In the genomic region with DNA sequence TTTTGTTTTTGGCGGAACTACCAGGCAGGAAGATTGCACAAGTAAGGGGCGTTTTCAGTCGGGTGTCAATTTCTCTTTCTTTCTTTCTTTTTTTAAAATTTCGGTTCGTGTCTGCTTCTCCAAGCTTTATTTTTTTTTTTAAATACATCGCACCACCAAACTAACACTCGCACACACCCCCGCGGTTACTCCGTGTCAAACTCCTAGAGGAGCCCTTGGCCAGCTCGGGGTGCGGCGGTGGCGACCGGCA, we compare ENCODE assay signal across 8 cellular contexts. TPM values are rescaled to one million over a fixed set of nuclear protein-coding genes. Genes with fewer than 3 reads are reported as not detected.
A peak's percentile ranks its signal among the peaks of the same experiment; 100 is the strongest.
DNase-seq lines count a peak whose midpoint lies in the region; ATAC-seq and TF ChIP-seq lines count a peak whose summit lies in the region.

No MANE protein-coding gene starts in this region.

- no peaks in the 10 kb centered on the region for H3K36me3 ChIP-seq in cardiac muscle cell

- no peaks in the 10 kb centered on the region for H3K27me3 Mint-ChIP-seq in dendritic cell treated with granulocyte-macrophage colony-stimulating factor and Interleukin-4, amounts not matched to agents 40 ng/mL and 50 ng/mL, for 4 days
- peaks cover 4% of the 10 kb centered on the region for H3K27me3 Mint-ChIP-seq in nephron (ENCODE audit: low read depth)

- peaks cover 41% of the 10 kb centered on the region for H3K36me3 Mint-ChIP-seq in dendritic cell treated with granulocyte-macrophage colony-stimulating factor and Interleukin-4, amounts not matched to agents 40 ng/mL and 50 ng/mL, for 4 days (ENCODE audit: low read depth)
- peaks cover 3% of the 10 kb centered on the region for H3K36me3 Mint-ChIP-seq in nephron (ENCODE audit: low read depth)

- ATAC-seq in left ventricle myocardium superior (no peak), HG03039 (IDR thresholded peaks at IDR 0.05; ENCODE audit: unreplicated experiment) (no peak)

- peaks cover 28% of the 10 kb centered on the region for H3K4me1 Mint-ChIP-seq in dendritic cell treated with granulocyte-macrophage colony-stimulating factor and Interleukin-4, amounts not matched to agents 40 ng/mL and 50 ng/mL, for 4 days (ENCODE audit: low read depth)
- H3K4me1 Mint-ChIP-seq in nephron = peaks cover 10% of the 10 kb centered on the region

- peak overlapping the region; percentile 54 for H3K4me3 ChIP-seq in cardiac muscle cell
- peak overlapping the region; percentile 71 for H3K4me3 ChIP-seq in Jurkat, Clone E6-1 (ENCODE audit: low read length)

- no peaks in the 10 kb centered on the region for H3K9me3 ChIP-seq in cardiac muscle cell (ENCODE audit: low read depth)

- intact Hi-C loops in left ventricle myocardium superior (cut with micrococcal nuclease) = loop anchor here (10.0 kb wide), 1 partner anchor 139 kb away; no protein-coding TSS in a partner anchor
- intact Hi-C loops in dendritic cell treated with granulocyte-macrophage colony-stimulating factor and Interleukin-4, amounts not matched to agents 40 ng/mL and 50 ng/mL, for 4 days (cut with micrococcal nuclease) = loop anchor here (1.0 to 5.0 kb wide), 5 partner anchors 57 to 197 kb away; partner anchors contain the start of genes SF3B5 and STX11

- DNase-seq in cardiac muscle cell (ENCODE audit: low read depth in 1 of 2, low spot score in 1 of 2) (no peak), left ventricle myocardium superior (no peak), GF-D8 (lab: John Stamatoyannopoulos, UW) (no peak), RKO (ENCODE audit: low spot score) (no peak)
- DNase-seq in Jurkat, Clone E6-1 (ENCODE audit: low read depth, low spot score) = no peak

- H3K27me3 ChIP-seq in cardiac muscle cell = no peaks in the 10 kb centered on the region

- peak overlapping the region; percentile 94 for H3K27ac Mint-ChIP-seq in dendritic cell treated with granulocyte-macrophage colony-stimulating factor and Interleukin-4, amounts not matched to agents 40 ng/mL and 50 ng/mL, for 4 days
- H3K27ac Mint-ChIP-seq in nephron = peak overlapping the region; percentile 86 to 99 (median 90)

- H3K4me1 ChIP-seq in cardiac muscle cell (ENCODE audit: low read depth) = peaks cover 4% of the 10 kb centered on the region

- peak overlapping the region; percentile 87 for H3K27ac ChIP-seq in cardiac muscle cell

- no peaks in the 10 kb centered on the region for H3K9me3 Mint-ChIP-seq in dendritic cell treated with granulocyte-macrophage colony-stimulating factor and Interleukin-4, amounts not matched to agents 40 ng/mL and 50 ng/mL, for 4 days
- no peaks in the 10 kb centered on the region for H3K9me3 Mint-ChIP-seq in nephron

- H3K4me3 Mint-ChIP-seq in dendritic cell treated with granulocyte-macrophage colony-stimulating factor and Interleukin-4, amounts not matched to agents 40 ng/mL and 50 ng/mL, for 4 days = peak overlapping the region; percentile 95
- peak overlapping the region; percentile 98 to 99 (median 99) for H3K4me3 Mint-ChIP-seq in nephron

- TF ChIP-seq CTCF in cardiac muscle cell (IDR thresholded peaks at IDR 0.05; ENCODE audit: low read depth, low read length) (no peak), nephron (IDR thresholded peaks at IDR 0.05; ENCODE audit: unreplicated experiment in 3 of 3) (no peak)

RNA-seq across cellular contexts. Expression of gene UTRN, which starts 0.3 kb away (rescaled TPM):
- total RNA-seq in cardiac muscle cell = 93.8 and 106 TPM in 2 replicates
- polyA plus RNA-seq in cardiac muscle cell = 44.5 and 49.4 TPM in 2 replicates
- total RNA-seq in left ventricle myocardium superior = 72.0 TPM
- 18.1 TPM for polyA plus RNA-seq in Jurkat, Clone E6-1 (2012; ENCODE audit: insufficient read depth, insufficient read length)
